Comparison of ENCODE assay signal across 13 cellular contexts in the genomic region with DNA sequence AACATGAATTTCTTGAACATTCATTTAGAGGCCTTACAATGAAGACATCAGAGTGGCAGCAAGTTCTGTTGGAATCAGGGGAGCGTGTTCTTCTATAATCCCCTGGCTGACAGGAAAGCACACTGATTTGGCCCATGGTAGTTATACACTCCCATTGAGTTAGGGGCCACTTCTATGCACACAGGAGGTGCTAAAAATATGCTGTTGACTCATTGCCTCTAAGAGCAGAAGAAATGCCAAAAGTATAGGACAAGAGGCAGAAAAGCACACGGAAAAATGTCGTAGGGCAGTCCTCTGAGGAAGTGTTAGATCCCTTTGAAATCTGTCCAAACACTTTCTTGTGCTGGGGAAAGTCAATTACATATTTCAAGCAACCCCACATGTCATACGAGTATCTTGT. TPM values are rescaled to one million over a fixed set of nuclear protein-coding genes. Genes with fewer than 3 reads are reported as not detected.
"Had no signal": no experiment of that assay in that cellular context is flagged by ENCODE, and none has a peak within 500 bp of the region (broad histone marks: within the 10 kb centered on the region; RNA-seq: fewer than 3 reads in every experiment).

No MANE protein-coding gene starts in this region.

RNA-seq across cellular contexts. Expression of gene FOXD4L6, which starts 49.0 kb away (rescaled TPM):
- total RNA-seq: activated CD4-positive, alpha-beta memory T cell treated with anti-CD3 and anti-CD28 coated beads, Interleukin-2, amount 10 ng/mL, durations not matched to agents 7 days and 5 days; activated CD4-positive, alpha-beta T cell treated with anti-CD3 and anti-CD28 coated beads for 36 hours; activated CD4-positive, alpha-beta T cell treated with anti-CD3 and anti-CD28 coated beads, Interleukin-2, amount 10 ng/mL, durations not matched to agents 7 days and 5 days; activated CD8-positive, alpha-beta memory T cell treated with anti-CD3 and anti-CD28 coated beads, Interleukin-2, amount 10 ng/mL, durations not matched to agents 7 days and 5 days; activated CD8-positive, alpha-beta T cell treated with anti-CD3 and anti-CD28 coated beads, Interleukin-2, amount 10 ng/mL, durations not matched to agents 7 days and 5 days; activated T-helper 2 cell treated with anti-CD3 and anti-CD28 coated beads, Interferon-gamma antibody, Interleukin-2, Interleukin-4, amounts not matched to agents 10 μg/mL and 5 μg/mL and 100 μg/mL, durations not matched to agents 14 hours and 24 hours and 36 hours; ascending aorta; bronchial epithelial cell; T-helper 1 cell treated with Interleukin-12 subunit alpha and Interleukin-12 subunit beta and Interleukin-4 antibody, amounts not matched to agents 30 ng/mL and 1 ng/mL, for 36 hours; T-helper 17 cell; T-helper 2 cell treated with Interferon-gamma antibody and Interleukin-4, amounts not matched to agents 100 ng/mL and 5 ng/mL, for 36 hours; WTC11 had no signal
- polyA plus RNA-seq: adipose tissue had no signal
